ENCODE assay signal across 8 cellular contexts in genomic region chr4:138182838-138183426, GRCh38. TPM values are rescaled to one million over a fixed set of nuclear protein-coding genes. Genes with fewer than 3 reads are reported as not detected.
DNase-seq lines count a peak whose midpoint lies in the region; ATAC-seq and TF ChIP-seq lines count a peak whose summit lies in the region.

No MANE protein-coding gene starts in this region.

- TF ChIP-seq CTCF in WI38 (IDR thresholded peaks at IDR 0.05; ENCODE audit: low read depth, low read length) (peak; percentile 37; the same call in 1 of the 2 replicates), heart right ventricle (IDR thresholded peaks at IDR 0.05) (peak; percentile 24 to 78 (median 68))

- peaks cover 0 to 21% (median 15%) of the 10 kb centered on the region in 9 donors for H3K4me1 ChIP-seq in heart right ventricle

- no peak overlapping the region for H3K27ac Mint-ChIP-seq in activated CD4-positive, alpha-beta memory T cell treated with anti-CD3 and anti-CD28 coated beads for 36 hours

- CTCF ChIA-PET in activated CD4-positive, alpha-beta memory T cell treated with anti-CD3 and anti-CD28 coated beads for 36 hours (lab: Charles Lee): interaction anchor here (0.7 kb wide), 1 partner anchor 372 kb away, joined by 3 read pairs; no protein-coding TSS in a partner anchor

- peak; percentile 63 for ATAC-seq in GM19372 (IDR thresholded peaks at IDR 0.05; ENCODE audit: low read depth, unreplicated experiment)
- ATAC-seq in heart right ventricle: peak in 5 of 8 donors; percentile 49 to 78 (median 64)
- no peak for ATAC-seq in HG03108 (IDR thresholded peaks at IDR 0.05; ENCODE audit: unreplicated experiment)

- H3K4me3 Mint-ChIP-seq in activated CD4-positive, alpha-beta memory T cell treated with anti-CD3 and anti-CD28 coated beads for 36 hours: no peak overlapping the region

- POLR2A ChIA-PET in activated CD4-positive, alpha-beta memory T cell treated with anti-CD3 and anti-CD28 coated beads for 36 hours (lab: Charles Lee): no interaction called here

- intact Hi-C loops in heart right ventricle (cut with DNase I): loop anchor here in 9 of 10 donors (1.0 to 10.0 kb wide), 14 partner anchors 91 to 1058 kb away; no protein-coding TSS in a partner anchor
- intact Hi-C loops in activated CD4-positive, alpha-beta memory T cell treated with anti-CD3 and anti-CD28 coated beads for 36 hours (cut with micrococcal nuclease): no loop called here

- DNase-seq in COLO668 (lab: John Stamatoyannopoulos, UW; ENCODE audit: unreplicated experiment) (peak; percentile 7), M059J (ENCODE audit: low read depth) (peak; percentile 46), heart right ventricle (peak in 1 of 2 donors; percentile 23), stromal cell of bone marrow (ENCODE audit: low read depth) (peak; percentile 58)
- no peak for DNase-seq in activated CD4-positive, alpha-beta memory T cell treated with anti-CD3 and anti-CD28 coated beads for 36 hours

- WGBS in heart right ventricle, 2 donors: 48 to 50% methylated on average over 6 of the region's 6 CpGs

- H3K4me3 ChIP-seq in WI38 (ENCODE audit: low read depth, low read length): no peak overlapping the region
- no peak overlapping the region for H3K4me3 ChIP-seq in heart right ventricle

- H3K27ac ChIP-seq in heart right ventricle: no peak overlapping the region

- no peaks in the 10 kb centered on the region for H3K9me3 Mint-ChIP-seq in activated CD4-positive, alpha-beta memory T cell treated with anti-CD3 and anti-CD28 coated beads for 36 hours

- no peaks in the 10 kb centered on the region for H3K36me3 Mint-ChIP-seq in activated CD4-positive, alpha-beta memory T cell treated with anti-CD3 and anti-CD28 coated beads for 36 hours

- H3K36me3 ChIP-seq in heart right ventricle: no peaks in the 10 kb centered on the region

- H3K27me3 Mint-ChIP-seq in activated CD4-positive, alpha-beta memory T cell treated with anti-CD3 and anti-CD28 coated beads for 36 hours: no peaks in the 10 kb centered on the region

- no peaks in the 10 kb centered on the region for H3K27me3 ChIP-seq in heart right ventricle

- no peaks in the 10 kb centered on the region for H3K9me3 ChIP-seq in heart right ventricle

- H3K4me1 Mint-ChIP-seq in activated CD4-positive, alpha-beta memory T cell treated with anti-CD3 and anti-CD28 coated beads for 36 hours (ENCODE audit: low read depth): no peaks in the 10 kb centered on the region

RNA-seq across cellular contexts. Expression of gene SLC7A11, which starts 59.2 kb away (rescaled TPM):
- total RNA-seq in M059J (2014; rRNA removed; shearing (Covaris generic)): 7.8 and 9.2 TPM in 2 replicates
- total RNA-seq in heart right ventricle: 1 to 10 TPM in 2 of 10 donors, under 1 TPM in 8; 0.05 to 1.2 (median 0.15) TPM
- polyA plus RNA-seq in heart right ventricle: under 1 TPM; 0.07 to 0.09 TPM
- total RNA-seq in activated CD4-positive, alpha-beta memory T cell treated with anti-CD3 and anti-CD28 coated beads for 36 hours: 1 to 10 TPM; 3.2 to 3.4 TPM
